In genomic region chr7:22433710-22434460, GRCh38 we compare ENCODE assay signal across 1 cellular context.
TF ChIP-seq lines count a peak whose summit lies in the region.

No MANE protein-coding gene starts in this region.

TF ChIP-seq in HepG2, 621 proteins besides CTCF, POLR2A, EP300 and RAD21 (continued from another document and continues in another):
- TF ChIP-seq LCORL (IDR thresholded peaks at IDR 0.05) (no peak), LCORL (CRISPR knock-in tag; IDR thresholded peaks at IDR 0.05) (peak; percentile 83), REXO4 (CRISPR knock-in tag; IDR thresholded peaks at IDR 0.05; ENCODE audit: borderline replicate concordance) (no peak), ZBTB7B (CRISPR knock-in tag; IDR thresholded peaks at IDR 0.05) (peak; percentile 64), ZNF788 (CRISPR knock-in tag; IDR thresholded peaks at IDR 0.05; ENCODE audit: borderline replicate concordance) (peak; percentile 59; the same call in 1 of the 2 replicates), HMGXB4 (CRISPR knock-in tag; IDR thresholded peaks at IDR 0.05; ENCODE audit: borderline replicate concordance in 1 of 2, low read depth in 1 of 2) (peak in 1 of 2 experiments; percentile 51; a peak in 1 of 4 replicates), HNF1A (IDR thresholded peaks at IDR 0.05; ENCODE audit: low read depth) (peak; percentile 45; the same call in 1 of the 2 replicates), HNF1A (CRISPR knock-in tag; IDR thresholded peaks at IDR 0.05; ENCODE audit: borderline replicate concordance) (peak; percentile 37; the same call in 1 of the 2 replicates), DNMT1 (CRISPR knock-in tag; IDR thresholded peaks at IDR 0.05) (no peak), TBX3 (IDR thresholded peaks at IDR 0.05; ENCODE audit: borderline replicate concordance) (peak; percentile 48; the same call in 1 of the 2 replicates), ZNF414 (CRISPR knock-in tag; IDR thresholded peaks at IDR 0.05) (peak; percentile 90; the same call in 1 of the 2 replicates), ISL2 (CRISPR knock-in tag; IDR thresholded peaks at IDR 0.05) (peak; percentile 68), HMG20A (CRISPR knock-in tag; IDR thresholded peaks at IDR 0.05; ENCODE audit: borderline replicate concordance) (peak; percentile 90; the same call in 1 of the 2 replicates), SNAPC2 (CRISPR knock-in tag; IDR thresholded peaks at IDR 0.05) (peak; percentile 82; the same call in 1 of the 2 replicates), MBNL3 (CRISPR knock-in tag; conservative IDR thresholded peaks at IDR 0.05) (no peak), ZNF331 (CRISPR knock-in tag; IDR thresholded peaks at IDR 0.05) (peak; percentile 60; the same call in 1 of the 2 replicates), ZNF501 (CRISPR knock-in tag; IDR thresholded peaks at IDR 0.05) (peak; percentile 70), ATF7 (IDR thresholded peaks at IDR 0.05) (peak; percentile 83), ATF7 (CRISPR knock-in tag; IDR thresholded peaks at IDR 0.05) (peak; percentile 99), CEBPB (IDR thresholded peaks at IDR 0.05; ENCODE audit: borderline replicate concordance, low read depth, low read length) (peak; percentile 41; the same call in 1 of the 2 replicates), NCOR1 (IDR thresholded peaks at IDR 0.05; ENCODE audit: borderline replicate concordance, low read length) (peak; percentile 67; the same call in 1 of the 2 replicates), HMG20B (CRISPR knock-in tag; conservative IDR thresholded peaks at IDR 0.05) (peak; percentile 36; the same call in 1 of the 2 replicates), ZMYM4 (CRISPR knock-in tag; IDR thresholded peaks at IDR 0.05) (peak; percentile 84), ZNF280D (CRISPR knock-in tag; IDR thresholded peaks at IDR 0.05) (peak; percentile 94; the same call in 1 of the 2 replicates), SP4 (CRISPR knock-in tag; IDR thresholded peaks at IDR 0.05) (0 out of 2 replicates have a peak, but pooled peaks have one; percentile 42), TBL1XR1 (IDR thresholded peaks at IDR 0.05; ENCODE audit: borderline replicate concordance, low read length, partially characterized antibody) (peak; percentile 35), ZNF776 (CRISPR knock-in tag; IDR thresholded peaks at IDR 0.05) (no peak), TFE3 (CRISPR knock-in tag; IDR thresholded peaks at IDR 0.05) (peak; percentile 84), HHEX (CRISPR knock-in tag; IDR thresholded peaks at IDR 0.05) (no peak), CEBPG (CRISPR knock-in tag; IDR thresholded peaks at IDR 0.05) (peak; percentile 78), PHF21A (CRISPR knock-in tag; IDR thresholded peaks at IDR 0.05) (peak; percentile 67), NR2F1 (CRISPR knock-in tag; IDR thresholded peaks at IDR 0.05) (peak; percentile 85 to 90), ZBTB43 (CRISPR knock-in tag; conservative IDR thresholded peaks at IDR 0.05) (peak; percentile 72; the same call in 1 of the 2 replicates), ZNF83 (CRISPR knock-in tag; IDR thresholded peaks at IDR 0.05; ENCODE audit: borderline replicate concordance) (no peak), ZNF160 (CRISPR knock-in tag; IDR thresholded peaks at IDR 0.05) (no peak), EHMT2 (IDR thresholded peaks at IDR 0.05; ENCODE audit: borderline replicate concordance, low read depth, low read length) (peak; percentile 79), KDM1A (CRISPR knock-in tag; IDR thresholded peaks at IDR 0.05) (peak; percentile 91; the same call in 1 of the 2 replicates), HBP1 (CRISPR knock-in tag; IDR thresholded peaks at IDR 0.05; ENCODE audit: low read depth) (peak; percentile 39; the same call in 1 of the 2 replicates), ZNF747 (CRISPR knock-in tag; IDR thresholded peaks at IDR 0.05; ENCODE audit: borderline replicate concordance) (0 out of 2 replicates have a peak, but pooled peaks have one; percentile 58), ZBTB37 (CRISPR knock-in tag; IDR thresholded peaks at IDR 0.05) (no peak; the same call in 1 of the 2 replicates), SALL2 (CRISPR knock-in tag; IDR thresholded peaks at IDR 0.05) (no peak), SKIL (CRISPR knock-in tag; IDR thresholded peaks at IDR 0.05; ENCODE audit: borderline replicate concordance) (peak; percentile 78; the same call in 1 of the 2 replicates)
